Comparison of ENCODE assay signal across 19 cellular contexts in genomic region chr16:68509381-68509780, GRCh38.
"Had no signal": no experiment of that assay in that cellular context is flagged by ENCODE, and none has a peak within 500 bp of the region (broad histone marks: within the 10 kb centered on the region; RNA-seq: fewer than 3 reads in every experiment).

No MANE protein-coding gene starts in this region.

- H3K4me1 Mint-ChIP-seq: endodermal cell, memory B cell had no signal

- H3K9ac ChIP-seq: parathyroid adenoma had no signal

- H3K9me3 Mint-ChIP-seq: endodermal cell; memory B cell; natural killer cell; stimulated activated naive B cell treated with anti-CD40 and anti-IgM and Interleukin-4, amounts not matched to agents 10 μg/mL and 1 μg/mL and 100 μg/mL, for 72 hours; stimulated activated naive CD8-positive, alpha-beta T cell treated with anti-CD3 and anti-CD28 coated beads, Interleukin-15, Interleukin-2, amounts not matched to agents 100 ng/mL and 50 ng/mL, for 24 hours had no signal

- H3K79me2 ChIP-seq: hepatocyte, parathyroid adenoma had no signal

- H3K27ac ChIP-seq: epithelial cell of prostate, gastrocnemius medialis, heart left ventricle, hepatocyte, parathyroid adenoma, right atrium auricular region, sigmoid colon, thoracic aorta, upper lobe of left lung had no signal

- H3K36me3 ChIP-seq: gastrocnemius medialis, heart left ventricle, right atrium auricular region, sigmoid colon, thoracic aorta, tibial nerve, upper lobe of left lung had no signal

- H3K9me3 ChIP-seq: gastrocnemius medialis, heart left ventricle, right atrium auricular region, sigmoid colon, thoracic aorta, tibial nerve, upper lobe of left lung had no signal

- H2AFZ ChIP-seq: hepatocyte had no signal

- H3K27me3 ChIP-seq: right atrium auricular region, upper lobe of left lung had no signal

- H3K4me3 ChIP-seq: hepatocyte, lung, right atrium auricular region, sigmoid colon, tibial nerve had no signal

- FAIRE-seq: kidney, urothelium cell line had no signal

- H3K36me3 Mint-ChIP-seq: memory B cell; natural killer cell; stimulated activated naive B cell treated with anti-CD40 and anti-IgM and Interleukin-4, amounts not matched to agents 10 μg/mL and 1 μg/mL and 100 μg/mL, for 72 hours had no signal

- H3K27ac Mint-ChIP-seq: endodermal cell; memory B cell; natural killer cell; progenitor cell of endocrine pancreas; stimulated activated naive B cell treated with anti-CD40 and anti-IgM and Interleukin-4, amounts not matched to agents 10 μg/mL and 1 μg/mL and 100 μg/mL, for 72 hours; stimulated activated naive CD8-positive, alpha-beta T cell treated with anti-CD3 and anti-CD28 coated beads, Interleukin-15, Interleukin-2, amounts not matched to agents 100 ng/mL and 50 ng/mL, for 24 hours had no signal

- H3K4me3 Mint-ChIP-seq: endodermal cell; memory B cell; natural killer cell; stimulated activated naive CD8-positive, alpha-beta T cell treated with anti-CD3 and anti-CD28 coated beads, Interleukin-15, Interleukin-2, amounts not matched to agents 100 ng/mL and 50 ng/mL, for 24 hours had no signal
